In the genomic region with DNA sequence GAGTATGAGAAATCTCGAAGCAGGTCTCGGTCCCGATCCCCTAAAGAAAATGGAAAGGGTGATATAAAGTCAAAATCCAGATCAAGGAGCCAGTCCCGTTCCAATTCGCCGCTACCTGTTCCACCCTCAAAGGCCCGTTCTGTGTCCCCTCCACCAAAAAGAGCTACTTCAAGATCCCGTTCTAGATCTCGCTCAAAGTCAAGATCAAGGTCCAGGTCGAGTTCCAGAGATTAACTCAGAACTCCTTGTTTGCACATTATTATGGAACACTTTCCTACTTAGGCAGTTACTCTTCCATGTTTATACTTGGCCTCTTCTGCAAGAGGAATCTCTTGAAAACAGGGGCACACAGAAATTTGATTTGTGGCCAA, we compare ENCODE assay signal across 14 cellular contexts. TPM values are rescaled to one million over a fixed set of nuclear protein-coding genes. Genes with fewer than 3 reads are reported as not detected.
DNase-seq lines count a peak whose midpoint lies in the region; ATAC-seq and TF ChIP-seq lines count a peak whose summit lies in the region.
"Had no signal": no experiment of that assay in that cellular context is flagged by ENCODE, and none has a peak within 500 bp of the region (broad histone marks: within the 10 kb centered on the region; RNA-seq: fewer than 3 reads in every experiment).

No MANE protein-coding gene starts in this region.

- DNase-seq in activated T-cell treated with anti-CD3 and anti-CD28 coated beads, Interleukin-2, amount 50 U/mL, for 72 hours: no peak
- no peak for DNase-seq in activated T-cell treated with anti-CD3 and anti-CD28 coated beads, Interleukin-2, amount 50 U/mL, for 1 hour
- DNase-seq in NAMALWA (ENCODE audit: low spot score): peak; percentile 35
- DNase-seq in central memory CD8-positive, alpha-beta T cell (ENCODE audit: low spot score in 2 of 2): no peak
- DNase-seq in osteocyte (ENCODE audit: extremely low spot score, unreplicated experiment): no peak
- DNase-seq in NCI-H1417 (lab: John Stamatoyannopoulos, UW): no peak
- no peak for DNase-seq in stimulated activated naive CD4-positive, alpha-beta T cell (lab: John Stamatoyannopoulos, UW)
- no peak for DNase-seq in activated CD8-positive, alpha-beta memory T cell treated with anti-CD3 and anti-CD28 coated beads for 24 hours
- DNase-seq: DMS 273 treated with DMSO at 0.1 percent for 48 hours; NCI-H774; sigmoid colon; stimulated activated CD4-positive, alpha-beta T cell treated with anti-CD3 and anti-CD28 coated beads, Interleukin-4, amount 100 ng/mL, for 24 hours; transverse colon had no signal

- no peaks in the 10 kb centered on the region for H3K9me3 Mint-ChIP-seq in activated T-cell treated with anti-CD3 and anti-CD28 coated beads, Interleukin-2, amount 50 U/mL, for 72 hours
- no peaks in the 10 kb centered on the region for H3K9me3 Mint-ChIP-seq in central memory CD8-positive, alpha-beta T cell
- H3K9me3 Mint-ChIP-seq in osteocyte (ENCODE audit: unreplicated experiment): no peaks in the 10 kb centered on the region

- ATAC-seq in activated T-cell treated with anti-CD3 and anti-CD28 coated beads, Interleukin-2, amount 50 U/mL, for 72 hours (replicated peaks in 1 of 2): no peak
- ATAC-seq in central memory CD8-positive, alpha-beta T cell (replicated peaks; ENCODE audit: extremely low read depth, poor library complexity, severe bottlenecking): no peak
- ATAC-seq: Panc1 had no signal

- H3K36me3 Mint-ChIP-seq in activated T-cell treated with anti-CD3 and anti-CD28 coated beads, Interleukin-2, amount 50 U/mL, for 72 hours (ENCODE audit: insufficient read depth in 2 of 2): peaks cover 24 to 52% of the 10 kb centered on the region in 2 donors
- H3K36me3 Mint-ChIP-seq in central memory CD8-positive, alpha-beta T cell (ENCODE audit: insufficient read depth): peaks cover 77% of the 10 kb centered on the region
- peaks cover 56% of the 10 kb centered on the region for H3K36me3 Mint-ChIP-seq in osteocyte (ENCODE audit: unreplicated experiment)

- peak overlapping the region; percentile 98 for H3K27ac Mint-ChIP-seq in activated T-cell treated with anti-CD3 and anti-CD28 coated beads, Interleukin-2, amount 50 U/mL, for 72 hours
- H3K27ac Mint-ChIP-seq in central memory CD8-positive, alpha-beta T cell (ENCODE audit: low read depth): peak overlapping the region; percentile 35
- peak overlapping the region; percentile 6 for H3K27ac Mint-ChIP-seq in osteocyte (ENCODE audit: unreplicated experiment)

- no peaks in the 10 kb centered on the region for H3K27me3 Mint-ChIP-seq in activated T-cell treated with anti-CD3 and anti-CD28 coated beads, Interleukin-2, amount 50 U/mL, for 72 hours (ENCODE audit: low read depth)
- H3K27me3 Mint-ChIP-seq in central memory CD8-positive, alpha-beta T cell: no peaks in the 10 kb centered on the region
- no peaks in the 10 kb centered on the region for H3K27me3 Mint-ChIP-seq in osteocyte (ENCODE audit: unreplicated experiment)

- TF ChIP-seq CTCF in osteocyte (IDR thresholded peaks at IDR 0.05): no peak

- peaks cover 44% of the 10 kb centered on the region for H3K4me1 Mint-ChIP-seq in activated T-cell treated with anti-CD3 and anti-CD28 coated beads, Interleukin-2, amount 50 U/mL, for 72 hours (ENCODE audit: low read depth)
- peaks cover 40% of the 10 kb centered on the region for H3K4me1 Mint-ChIP-seq in central memory CD8-positive, alpha-beta T cell
- peaks cover 40% of the 10 kb centered on the region for H3K4me1 Mint-ChIP-seq in osteocyte (ENCODE audit: unreplicated experiment)

- peak overlapping the region; percentile 34 to 98 for H3K4me3 Mint-ChIP-seq in activated T-cell treated with anti-CD3 and anti-CD28 coated beads, Interleukin-2, amount 50 U/mL, for 72 hours
- no peak overlapping the region for H3K4me3 Mint-ChIP-seq in central memory CD8-positive, alpha-beta T cell
- H3K4me3 Mint-ChIP-seq in osteocyte (ENCODE audit: unreplicated experiment): peak overlapping the region; percentile 8

RNA-seq across cellular contexts. Expression of gene SRSF6, which starts 3.1 kb away (rescaled TPM):
- 100 to 1,000 TPM; 128 to 158 TPM for total RNA-seq in activated T-cell treated with anti-CD3 and anti-CD28 coated beads, Interleukin-2, amount 50 U/mL, for 72 hours
- 197 and 200 TPM in 2 replicates for total RNA-seq in osteocyte

RNA-seq across cellular contexts. Expression of gene L3MBTL1, which starts 46.7 kb away (rescaled TPM):
- 10 to 100 TPM; 17.7 to 20.2 TPM for total RNA-seq in activated T-cell treated with anti-CD3 and anti-CD28 coated beads, Interleukin-2, amount 50 U/mL, for 72 hours
- 14.1 and 17.5 TPM in 2 replicates for total RNA-seq in osteocyte

Comparison
In these comparisons a context has a peak if more than half of its experiments do, and no peak if none do; other contexts are left out.
1. H3K27ac Mint-ChIP-seq: peak in every context shown above with its lines; median percentile 98 in activated T-cell treated with anti-CD3 and anti-CD28 coated beads, Interleukin-2, amount 50 U/mL, for 72 hours; 35 in central memory CD8-positive, alpha-beta T cell; 6 in osteocyte.